In genomic region chr2:197414515-197414914, GRCh38 we compare ENCODE assay signal across 1 cellular context.
TF ChIP-seq lines count a peak whose summit lies in the region.

No MANE protein-coding gene starts in this region.

TF ChIP-seq in K562, 482 proteins besides CTCF, POLR2A, EP300 and RAD21:
- TF ChIP-seq SFPQ (IDR thresholded peaks at IDR 0.05; ENCODE audit: low read depth, low read length) (no peak), ZNF740 (CRISPR knock-in tag; IDR thresholded peaks at IDR 0.05) (no peak), ZNF740 (tag; IDR thresholded peaks at IDR 0.05) (no peak), BCLAF1 (IDR thresholded peaks at IDR 0.05; ENCODE audit: borderline replicate concordance in 1 of 2, control insufficient read depth in 1 of 2, low read depth in 2 of 2, low read length in 1 of 2) (no peak), GTF2B (IDR thresholded peaks at IDR 0.05; ENCODE audit: extremely low read depth, insufficient read length) (no peak)
